ENCODE assay signal across 6 cellular contexts in the genomic region with DNA sequence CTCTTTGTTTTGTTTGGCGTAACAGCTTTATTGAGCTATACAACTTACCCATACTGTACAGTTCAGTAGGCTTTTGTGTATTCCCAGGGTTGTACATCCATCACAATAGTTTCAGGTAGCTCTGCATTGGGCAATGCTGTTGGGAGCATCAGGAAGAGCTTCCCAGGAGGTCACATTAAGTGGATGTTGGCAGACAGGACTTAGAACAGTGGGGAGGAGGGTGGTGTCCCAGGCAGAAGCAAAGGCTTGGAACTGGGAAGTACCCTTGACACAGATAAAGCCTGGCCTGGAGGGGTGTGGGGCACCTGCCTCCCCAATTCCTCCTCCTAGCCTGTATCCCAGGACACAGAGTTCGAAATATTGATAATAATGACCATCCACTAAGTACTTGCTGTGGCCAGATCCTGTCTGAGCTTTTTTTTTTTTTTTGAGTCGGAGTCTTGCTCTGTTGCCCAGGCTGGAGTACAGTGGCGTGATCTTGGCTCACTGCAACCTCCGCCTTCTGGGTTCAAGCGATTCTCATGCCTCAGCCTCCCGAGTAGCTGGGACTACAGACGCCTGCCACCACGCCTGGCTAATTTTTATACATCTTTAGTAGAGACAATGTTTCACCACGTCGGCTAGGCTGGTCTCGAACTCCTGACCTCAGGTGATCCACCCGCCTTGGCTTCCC. TPM values are rescaled to one million over a fixed set of nuclear protein-coding genes. Genes with fewer than 3 reads are reported as not detected.
A peak's percentile ranks its signal among the peaks of the same experiment; 100 is the strongest.
DNase-seq lines count a peak whose midpoint lies in the region; ATAC-seq and TF ChIP-seq lines count a peak whose summit lies in the region.
"Not testable (repeated sequence)": the region's sequence is repeated elsewhere in the genome, so short reads cannot be mapped to it uniquely, and the experiment has no call there.

No MANE protein-coding gene starts in this region.

- H3K4me1 ChIP-seq in Karpas-422 (ENCODE audit: low read length), result peaks cover 13% of the 10 kb centered on the region

- H3K9me3 Mint-ChIP-seq in CD4-positive, alpha-beta T cell; activated naive CD8-positive, alpha-beta T cell treated with anti-CD3 and anti-CD28 coated beads for 36 hours; neural crest cell: not testable (repeated sequence)

- H3K4me2 ChIP-seq in Karpas-422 (ENCODE audit: low read depth, low read length, poor library complexity, severe bottlenecking), result peak overlapping the region; percentile 100

- peak overlapping the region; percentile 89 for H3K4me3 Mint-ChIP-seq in CD4-positive, alpha-beta T cell
- H3K4me3 Mint-ChIP-seq in activated naive CD8-positive, alpha-beta T cell treated with anti-CD3 and anti-CD28 coated beads for 36 hours, result peak overlapping the region; percentile 83
- peak overlapping the region; percentile 90 for H3K4me3 Mint-ChIP-seq in neural crest cell

- not testable (repeated sequence) for H2AFZ ChIP-seq in Karpas-422 (ENCODE audit: low read length)

- peak overlapping the region; percentile 92 for H3K27ac Mint-ChIP-seq in CD4-positive, alpha-beta T cell
- H3K27ac Mint-ChIP-seq in activated naive CD8-positive, alpha-beta T cell treated with anti-CD3 and anti-CD28 coated beads for 36 hours, result peak overlapping the region; percentile 80
- not testable (repeated sequence) for H3K27ac Mint-ChIP-seq in neural crest cell (ENCODE audit: unreplicated experiment)

- H3K4me3 ChIP-seq in Karpas-422 (ENCODE audit: low read length) (peak overlapping the region; percentile 99), SK-N-MC (peak overlapping the region; percentile 95)

- not testable (repeated sequence) for H4K20me1 ChIP-seq in Karpas-422 (ENCODE audit: insufficient read depth, low read depth, low read length)

- H3K4me1 Mint-ChIP-seq in CD4-positive, alpha-beta T cell (ENCODE audit: low read depth), result peaks cover 20% of the 10 kb centered on the region
- peaks cover 22% of the 10 kb centered on the region for H3K4me1 Mint-ChIP-seq in activated naive CD8-positive, alpha-beta T cell treated with anti-CD3 and anti-CD28 coated beads for 36 hours
- not testable (repeated sequence) for H3K4me1 Mint-ChIP-seq in neural crest cell

- H3K36me3 Mint-ChIP-seq in CD4-positive, alpha-beta T cell (ENCODE audit: low read depth), result peaks cover 32% of the 10 kb centered on the region
- peaks cover 17% of the 10 kb centered on the region for H3K36me3 Mint-ChIP-seq in activated naive CD8-positive, alpha-beta T cell treated with anti-CD3 and anti-CD28 coated beads for 36 hours
- H3K36me3 Mint-ChIP-seq in neural crest cell (ENCODE audit: low read depth), result not testable (repeated sequence)

- H3K27ac ChIP-seq in CD4-positive, alpha-beta T cell (ENCODE audit: low read depth, low read length); Karpas-422 (ENCODE audit: low read length); SK-N-MC: not testable (repeated sequence)

- TF ChIP-seq CTCF in CD4-positive, alpha-beta T cell (IDR thresholded peaks at IDR 0.05); neural crest cell (conservative IDR thresholded peaks at IDR 0.05): not testable (repeated sequence)

- H3K27me3 Mint-ChIP-seq in CD4-positive, alpha-beta T cell; activated naive CD8-positive, alpha-beta T cell treated with anti-CD3 and anti-CD28 coated beads for 36 hours; neural crest cell (ENCODE audit: low read depth): not testable (repeated sequence)

- H3K79me2 ChIP-seq in Karpas-422 (ENCODE audit: low read length), result peaks cover 14% of the 10 kb centered on the region

- CTCF ChIA-PET in CD4-positive, alpha-beta T cell (lab: Charles Lee), result interaction anchor here (1.3 to 2.9 kb wide), 2 partner anchors 30 to 180 kb away, joined by 3 to 8 read pairs; a partner anchor contains a TSS

- H3K9ac ChIP-seq in Karpas-422 (ENCODE audit: low read length), result peak overlapping the region; percentile 100
- peak overlapping the region; percentile 81 for H3K9ac ChIP-seq in SK-N-MC (ENCODE audit: insufficient read length)

- H3K9me2 ChIP-seq in Karpas-422 (replicated peaks; ENCODE audit: insufficient read depth, low read length), result not testable (repeated sequence)

- H3K36me3 ChIP-seq in Karpas-422 (ENCODE audit: insufficient read depth, low read length), result not testable (repeated sequence)
- H3K36me3 ChIP-seq in SK-N-MC (ENCODE audit: insufficient read depth, low read length), result peaks cover 14% of the 10 kb centered on the region; the same call in 1 of the 2 replicates

- intact Hi-C loops in CD4-positive, alpha-beta T cell (cut with DNase I, micrococcal nuclease), result loop anchor here in 1 of 2 experiments (2.0 kb wide), 1 partner anchor 89 kb away; no protein-coding TSS in a partner anchor

- not testable (repeated sequence) for DNase-seq in CD4-positive, alpha-beta T cell; Karpas-422; SK-N-MC (ENCODE audit: low read depth, low spot score); activated naive CD8-positive, alpha-beta T cell treated with anti-CD3 and anti-CD28 coated beads for 36 hours; neural crest cell (ENCODE audit: low read depth, low spot score)
- peak; percentile 8 for DNase-seq in fibroblast of peridontal ligament (ENCODE audit: extremely low read depth)

- H3K9me3 ChIP-seq in CD4-positive, alpha-beta T cell (ENCODE audit: control insufficient read depth, low read length); Karpas-422 (ENCODE audit: low read length); SK-N-MC (ENCODE audit: low read depth, low read length): not testable (repeated sequence)

- POLR2A ChIA-PET in CD4-positive, alpha-beta T cell (lab: Charles Lee), result interaction anchor here (0.6 to 4.4 kb wide), 11 partner anchors 8 to 610 kb away, joined by 3 to 29 read pairs (median 4); a partner anchor contains a TSS

- ATAC-seq in CD4-positive, alpha-beta T cell (ENCODE audit: poor library complexity), result not testable (repeated sequence)

- H3K27me3 ChIP-seq in CD4-positive, alpha-beta T cell (ENCODE audit: control insufficient read depth, insufficient read depth, low read length); Karpas-422 (ENCODE audit: low read length): not testable (repeated sequence)

RNA-seq across cellular contexts. Expression of a gene that starts 1.3 kb away (rescaled TPM):
- 10 to 100 TPM; 53.6 to 55.9 TPM for total RNA-seq in CD4-positive, alpha-beta T cell
- 154 and 209 TPM in 2 replicates for total RNA-seq in Karpas-422 (2014; rRNA removed; shearing (Covaris generic); ENCODE audit: low replicate concordance)
- total RNA-seq in activated naive CD8-positive, alpha-beta T cell treated with anti-CD3 and anti-CD28 coated beads for 36 hours, result 10 to 100 TPM; 74.1 to 77.3 TPM
- total RNA-seq in neural crest cell, result 80.6 and 82.5 TPM in 2 replicates

RNA-seq across cellular contexts. Expression of a gene that starts 12.1 kb away (rescaled TPM):
- not detected for total RNA-seq in CD4-positive, alpha-beta T cell
- not detected in 2 replicates for total RNA-seq in Karpas-422 (2014; rRNA removed; shearing (Covaris generic); ENCODE audit: low replicate concordance)
- not detected for total RNA-seq in activated naive CD8-positive, alpha-beta T cell treated with anti-CD3 and anti-CD28 coated beads for 36 hours
- total RNA-seq in neural crest cell, result not detected in 2 replicates

RNA-seq across cellular contexts. Expression of a gene that starts 30.0 kb away (rescaled TPM):
- total RNA-seq in CD4-positive, alpha-beta T cell, result 100 to 1,000 TPM; 106 to 107 TPM
- 62.7 and 84.0 TPM in 2 replicates for total RNA-seq in Karpas-422 (2014; rRNA removed; shearing (Covaris generic); ENCODE audit: low replicate concordance)
- 10 to 100 TPM; 86.8 to 91.3 TPM for total RNA-seq in activated naive CD8-positive, alpha-beta T cell treated with anti-CD3 and anti-CD28 coated beads for 36 hours
- 201 and 226 TPM in 2 replicates for total RNA-seq in neural crest cell

RNA-seq across cellular contexts. Expression of a gene that starts 33.8 kb away (rescaled TPM):
- 10 to 100 TPM; 43.7 to 43.8 TPM for total RNA-seq in CD4-positive, alpha-beta T cell
- 68.4 and 114 TPM in 2 replicates for total RNA-seq in Karpas-422 (2014; rRNA removed; shearing (Covaris generic); ENCODE audit: low replicate concordance)
- total RNA-seq in activated naive CD8-positive, alpha-beta T cell treated with anti-CD3 and anti-CD28 coated beads for 36 hours, result 10 to 100 TPM; 63.3 to 66.1 TPM
- 63.2 and 72.2 TPM in 2 replicates for total RNA-seq in neural crest cell

RNA-seq across cellular contexts. Expression of a gene that starts 41.8 kb away (rescaled TPM):
- total RNA-seq in CD4-positive, alpha-beta T cell, result 1 to 10 TPM; 1.8 to 2.5 TPM
- 0.65 and 5.0 TPM in 2 replicates for total RNA-seq in Karpas-422 (2014; rRNA removed; shearing (Covaris generic); ENCODE audit: low replicate concordance)
- under 1 TPM; 0.37 to 0.58 TPM for total RNA-seq in activated naive CD8-positive, alpha-beta T cell treated with anti-CD3 and anti-CD28 coated beads for 36 hours
- 84.0 and 87.2 TPM in 2 replicates for total RNA-seq in neural crest cell
